ENCODE assay signal across 9 cellular contexts in the genomic region with DNA sequence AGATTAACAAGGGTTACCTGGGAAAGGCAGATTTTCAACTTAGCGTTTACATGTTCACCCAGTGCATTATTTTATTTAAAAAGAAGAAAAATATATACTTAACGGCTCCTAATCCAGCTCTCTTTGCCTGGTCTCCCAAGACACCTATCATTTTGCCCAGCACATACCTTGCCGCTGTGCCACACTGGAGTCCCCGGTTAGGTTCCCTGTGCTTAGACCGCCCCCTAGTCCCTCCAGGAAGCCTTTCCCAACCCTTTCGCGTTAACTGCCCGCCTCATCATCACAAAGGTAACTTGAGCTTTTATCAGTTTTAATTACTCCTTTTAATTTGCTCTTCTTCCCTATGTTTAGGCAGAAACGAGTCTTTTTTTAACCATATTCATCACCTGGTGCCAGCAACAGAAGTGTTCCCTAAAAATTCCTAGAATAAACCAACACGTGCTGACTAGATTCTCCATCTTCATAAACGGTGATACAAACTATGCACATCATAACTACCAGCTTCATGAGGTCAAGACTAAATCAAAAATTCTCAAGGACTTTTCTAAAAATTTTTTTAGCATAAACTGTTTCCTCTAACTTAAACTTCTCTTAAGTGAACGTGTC. TPM values are rescaled to one million over a fixed set of nuclear protein-coding genes. Genes with fewer than 3 reads are reported as not detected.
A peak's percentile ranks its signal among the peaks of the same experiment; 100 is the strongest.
DNase-seq lines count a peak whose midpoint lies in the region; ATAC-seq, FAIRE-seq and TF ChIP-seq lines count a peak whose summit lies in the region.
"Had no signal": no experiment of that assay in that cellular context is flagged by ENCODE, and none has a peak within 500 bp of the region (broad histone marks: within the 10 kb centered on the region; RNA-seq: fewer than 3 reads in every experiment).

No MANE protein-coding gene starts in this region.

- H3K4me3 Mint-ChIP-seq in stimulated activated naive CD8-positive, alpha-beta T cell treated with anti-CD3 and anti-CD28 coated beads, Interleukin-15, Interleukin-2, amounts not matched to agents 100 ng/mL and 50 ng/mL, for 24 hours, result peak overlapping the region; percentile 80

- H3K27ac ChIP-seq in mesendoderm (ENCODE audit: low read depth, low read length) (no peak overlapping the region), uterus (peak overlapping the region; percentile 85 to 93)

- no peak for TF ChIP-seq POLR2A in uterus (IDR thresholded peaks at IDR 0.05)

- H2BK5ac ChIP-seq in mesendoderm (ENCODE audit: low read length), result no peak overlapping the region

- no peaks in the 10 kb centered on the region for H3K9me3 ChIP-seq in uterus

- no peak for FAIRE-seq in HTR-8/SVneo (lab: Jason Lieb, UNC)
- FAIRE-seq: islet of Langerhans had no signal

- intact Hi-C loops in uterus (cut with DNase I; ENCODE audit: low total_unique reads), result no loop called here

- peaks cover 26% of the 10 kb centered on the region for H3K4me1 Mint-ChIP-seq in stimulated activated naive CD8-positive, alpha-beta T cell treated with anti-CD3 and anti-CD28 coated beads, Interleukin-15, Interleukin-2, amounts not matched to agents 100 ng/mL and 50 ng/mL, for 24 hours (ENCODE audit: low read depth)

- TF ChIP-seq CTCF in uterus (IDR thresholded peaks at IDR 0.05), result peak in 2 of 4 experiments; percentile 15 to 19

- ATAC-seq in stimulated activated naive CD8-positive, alpha-beta T cell treated with anti-CD3 and anti-CD28 coated beads, Interleukin-15, Interleukin-2, amounts not matched to agents 100 U/mL and 50 U/mL, for 24 hours, result no peak

- peak overlapping the region; percentile 67 for H3K9ac ChIP-seq in mesendoderm (ENCODE audit: low read length)

- H3K56ac ChIP-seq in mesendoderm (ENCODE audit: low read length), result peak overlapping the region; percentile 83

- H3K23ac ChIP-seq in mesendoderm (ENCODE audit: low read length), result no peak overlapping the region

- no peaks in the 10 kb centered on the region for H3K79me1 ChIP-seq in mesendoderm (ENCODE audit: low read length)

- H3K79me2 ChIP-seq in mesendoderm (ENCODE audit: control insufficient read depth, insufficient read depth, low read length), result no peaks in the 10 kb centered on the region

- H3K36me3 ChIP-seq in mesendoderm (ENCODE audit: control insufficient read depth, insufficient read depth, low read length) (peaks cover 8% of the 10 kb centered on the region), uterus (no peaks in the 10 kb centered on the region)

- peak overlapping the region; percentile 32 for H3K27ac Mint-ChIP-seq in stimulated activated naive CD8-positive, alpha-beta T cell treated with anti-CD3 and anti-CD28 coated beads, Interleukin-15, Interleukin-2, amounts not matched to agents 100 ng/mL and 50 ng/mL, for 24 hours

- WGBS in mesendoderm (ENCODE audit: extremely low coverage, insufficient coverage, low lambda C conversion rate), result no CpG with 5 or more reads among the region's 12 CpGs

- no peak overlapping the region for H4K5ac ChIP-seq in mesendoderm (ENCODE audit: low read length)

- H3K4ac ChIP-seq in mesendoderm (ENCODE audit: low read depth, low read length), result no peak overlapping the region

- H3K36me3 Mint-ChIP-seq in stimulated activated naive CD8-positive, alpha-beta T cell treated with anti-CD3 and anti-CD28 coated beads, Interleukin-15, Interleukin-2, amounts not matched to agents 100 ng/mL and 50 ng/mL, for 24 hours (ENCODE audit: low read depth), result peaks cover 51% of the 10 kb centered on the region

- no peak overlapping the region for H2BK120ac ChIP-seq in mesendoderm (ENCODE audit: low read depth, low read length)

- no peaks in the 10 kb centered on the region for H3K27me3 Mint-ChIP-seq in stimulated activated naive CD8-positive, alpha-beta T cell treated with anti-CD3 and anti-CD28 coated beads, Interleukin-15, Interleukin-2, amounts not matched to agents 100 ng/mL and 50 ng/mL, for 24 hours

- H3K4me1 ChIP-seq in mesendoderm (ENCODE audit: control insufficient read depth, low read depth, low read length) (peaks cover 2% of the 10 kb centered on the region), uterus (no peaks in the 10 kb centered on the region)

- no peaks in the 10 kb centered on the region for H3K27me3 ChIP-seq in mesendoderm (ENCODE audit: insufficient read depth, low read length, poor library complexity)
- H3K27me3 ChIP-seq in uterus, result no peaks in the 10 kb centered on the region

- no peaks in the 10 kb centered on the region for H3K9me3 Mint-ChIP-seq in stimulated activated naive CD8-positive, alpha-beta T cell treated with anti-CD3 and anti-CD28 coated beads, Interleukin-15, Interleukin-2, amounts not matched to agents 100 ng/mL and 50 ng/mL, for 24 hours

- no peak overlapping the region for H2BK15ac ChIP-seq in mesendoderm (replicated peaks; ENCODE audit: low read depth)

- peak overlapping the region; percentile 85 for H3K4me2 ChIP-seq in mesendoderm (ENCODE audit: low read length)

- H3K18ac ChIP-seq in mesendoderm (ENCODE audit: low read length), result no peak overlapping the region

- no peak overlapping the region for H4K8ac ChIP-seq in mesendoderm (ENCODE audit: low read depth, low read length)

- DNase-seq in stimulated activated naive CD8-positive, alpha-beta T cell treated with anti-CD3 and anti-CD28 coated beads, Interleukin-15, Interleukin-2, amounts not matched to agents 100 U/mL and 50 U/mL, for 24 hours, result no peak
- DNase-seq in NCI-H774 (lab: John Stamatoyannopoulos, UW), result peak; percentile 31
- DNase-seq in dermis microvascular lymphatic vessel endothelial cell (ENCODE audit: low read depth in 2 of 2), result peak; percentile 6 to 55
- DNase-seq in mesendoderm, result peak; percentile 74
- no peak for DNase-seq in uterus
- DNase-seq in NCI-H187 (lab: John Stamatoyannopoulos, UW), result no peak
- no peak for DNase-seq in HTR-8/SVneo (ENCODE audit: insufficient read length, low spot score)

- no peak overlapping the region for H2AK5ac ChIP-seq in mesendoderm (ENCODE audit: low read length)

- peak overlapping the region; percentile 64 for H3K4me3 ChIP-seq in mesendoderm (ENCODE audit: low read length)
- peak overlapping the region; percentile 45 to 47 for H3K4me3 ChIP-seq in uterus

RNA-seq across cellular contexts. Expression of gene DNAJA1, which starts 19.7 kb away (rescaled TPM):
- 95.8 and 111 TPM in 2 replicates for total RNA-seq in dermis microvascular lymphatic vessel endothelial cell
- polyA plus RNA-seq in mesendoderm (2013, experiment 1 of 2), result 230 TPM
- polyA plus RNA-seq in mesendoderm (2013, experiment 2 of 2), result 230 TPM
- total RNA-seq in uterus, result 100 to 1,000 TPM in 2 of 4 donors, 10 to 100 TPM in 2; 47.1 to 148 (median 82.1) TPM

RNA-seq across cellular contexts. Expression of gene SMU1, which starts 31.7 kb away (rescaled TPM):
- total RNA-seq in dermis microvascular lymphatic vessel endothelial cell (30.3 and 36.2 TPM in 2 replicates), uterus (10 to 100 TPM; 12.0 to 45.9 (median 22.6) TPM)
- 15.3 TPM for polyA plus RNA-seq in mesendoderm (2013, experiment 1 of 2)
- 15.4 TPM for polyA plus RNA-seq in mesendoderm (2013, experiment 2 of 2)

RNA-seq across cellular contexts. Expression of gene APTX, which starts 43.4 kb away (rescaled TPM):
- total RNA-seq in dermis microvascular lymphatic vessel endothelial cell (16.1 and 17.3 TPM in 2 replicates), uterus (10 to 100 TPM in 3 of 4 donors, 1 to 10 TPM in 1; 4.4 to 30.2 (median 22.4) TPM)
- polyA plus RNA-seq in mesendoderm (2013, experiment 1 of 2), result 35.3 TPM
- 36.5 TPM for polyA plus RNA-seq in mesendoderm (2013, experiment 2 of 2)

Comparison
In these comparisons a context has a peak if more than half of its experiments do, and no peak if none do; other contexts are left out.
1. DNase-seq: peak in NCI-H774 (single experiment), dermis microvascular lymphatic vessel endothelial cell (2 of 2) and mesendoderm (single experiment); none in stimulated activated naive CD8-positive, alpha-beta T cell treated with anti-CD3 and anti-CD28 coated beads, Interleukin-15, Interleukin-2, amounts not matched to agents 100 U/mL and 50 U/mL, for 24 hours (single experiment), uterus (0 of 2), NCI-H187 (0 of 2) and HTR-8/SVneo (single experiment).